ENCODE assay signal across 9 cellular contexts in the genomic region with DNA sequence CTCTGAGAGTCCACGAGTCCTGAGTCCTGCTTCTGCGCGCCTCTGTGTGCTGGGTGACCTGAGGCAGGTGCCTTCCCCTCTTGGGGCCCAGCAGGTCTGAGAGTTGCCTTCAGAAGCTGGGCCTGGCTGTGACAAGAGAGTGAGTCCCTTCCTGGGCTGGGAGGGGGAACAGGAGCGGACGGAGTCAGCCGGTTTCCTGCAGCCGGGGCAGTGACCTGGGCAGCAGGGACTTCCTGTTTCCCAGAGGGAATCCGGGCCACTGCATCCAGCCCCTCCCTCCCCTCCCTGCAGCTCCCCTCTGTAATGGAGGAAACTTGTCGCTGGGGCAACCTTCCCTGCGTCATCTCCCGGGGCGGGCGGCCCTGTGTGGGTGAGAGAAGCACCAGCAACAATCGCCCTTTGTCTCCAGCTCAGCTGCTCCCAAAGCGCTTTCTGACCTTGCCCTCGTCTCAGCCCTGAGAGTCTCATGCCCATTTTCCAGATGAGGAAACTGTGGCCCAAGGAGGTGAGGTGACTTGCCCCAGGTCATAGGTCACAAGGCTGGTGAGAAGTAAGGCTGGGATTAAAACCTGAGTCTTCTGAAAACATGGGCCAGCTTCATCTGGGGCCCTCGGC.
DNase-seq lines count a peak whose midpoint lies in the region; ATAC-seq, FAIRE-seq and TF ChIP-seq lines count a peak whose summit lies in the region.
"Had no signal": no experiment of that assay in that cellular context is flagged by ENCODE, and none has a peak within 500 bp of the region (broad histone marks: within the 10 kb centered on the region; RNA-seq: fewer than 3 reads in every experiment).

No MANE protein-coding gene starts in this region.

- in situ Hi-C loops in HepG2 (cut with HindIII; ENCODE audit: extremely low pct_ligation_motif_present, low pct_unique_long_range_greater_than_20kb), result no loop called here

- ATAC-seq in HepG2 (peak; percentile 90), GM18870 (IDR thresholded peaks at IDR 0.05; ENCODE audit: unreplicated experiment) (no peak), GM19324 (IDR thresholded peaks at IDR 0.05; ENCODE audit: low FRiP score, unreplicated experiment) (no peak), HG03439 (IDR thresholded peaks at IDR 0.05; ENCODE audit: unreplicated experiment) (no peak)

- TF ChIP-seq RAD21 in HepG2 (CRISPR knock-in tag; IDR thresholded peaks at IDR 0.05), result no peak

- H3K36me3 ChIP-seq in colonic mucosa, result no peaks in the 10 kb centered on the region
- no peaks in the 10 kb centered on the region for H3K36me3 ChIP-seq in HepG2 (replicated peaks in 1 of 2; ENCODE audit: control insufficient read depth in 1 of 2, insufficient read depth in 2 of 2, low read length in 2 of 2)
- no peaks in the 10 kb centered on the region for H3K36me3 ChIP-seq in subcutaneous abdominal adipose tissue (ENCODE audit: control insufficient read depth in 5 of 5, insufficient read depth in 5 of 5, low read length in 5 of 5)

- no peak overlapping the region for H3K27ac Mint-ChIP-seq in activated naive CD4-positive, alpha-beta T cell treated with anti-CD3 and anti-CD28 coated beads for 36 hours

- H3K9ac ChIP-seq in colonic mucosa (ENCODE audit: low read depth in 2 of 2, low read length in 2 of 2) (peak overlapping the region in 1 of 2 donors; percentile 48), HepG2 (ENCODE audit: insufficient read depth, low read depth, low read length) (peak overlapping the region; percentile 68), subcutaneous abdominal adipose tissue (ENCODE audit: low read length in 5 of 5) (peak overlapping the region in 2 of 5 donors; percentile 41 to 48)

- intact Hi-C loops in colonic mucosa (cut with DNase I) (no loop called here), HepG2 (cut with micrococcal nuclease; ENCODE audit: unreplicated experiment) (no loop called here)
- intact Hi-C loops in activated naive CD4-positive, alpha-beta T cell treated with anti-CD3 and anti-CD28 coated beads for 36 hours (cut with micrococcal nuclease), result no loop called here

- H3K27me3 Mint-ChIP-seq in activated naive CD4-positive, alpha-beta T cell treated with anti-CD3 and anti-CD28 coated beads for 36 hours (ENCODE audit: low read depth), result peaks cover 46% of the 10 kb centered on the region

- peak overlapping the region; percentile 86 for H2AFZ ChIP-seq in HepG2 (ENCODE audit: low read length)

- H3K9me3 ChIP-seq in colonic mucosa (no peaks in the 10 kb centered on the region), HepG2 (ENCODE audit: low read length) (no peaks in the 10 kb centered on the region), subcutaneous abdominal adipose tissue (ENCODE audit: control insufficient read depth in 5 of 5, low read length in 5 of 5) (no peaks in the 10 kb centered on the region)

- H3K27ac ChIP-seq in colonic mucosa (no peak overlapping the region), HepG2 (ENCODE audit: extremely low read length, insufficient read depth, low read length) (peak overlapping the region; percentile 40), subcutaneous abdominal adipose tissue (ENCODE audit: low read depth, low read length) (peak overlapping the region; percentile 81)

- no peaks in the 10 kb centered on the region for H4K20me1 ChIP-seq in HepG2 (ENCODE audit: insufficient read depth, low read length)

- H3K27me3 ChIP-seq in colonic mucosa, result no peaks in the 10 kb centered on the region
- peaks cover 0 to 18% of the 10 kb centered on the region in 2 experiments; a peak in 1 of 5 replicates for H3K27me3 ChIP-seq in HepG2 (ENCODE audit: control insufficient read depth in 1 of 2, insufficient read depth in 2 of 2, low read length in 2 of 2)
- peaks cover 0 to 3% (median 0%) of the 10 kb centered on the region in 5 donors for H3K27me3 ChIP-seq in subcutaneous abdominal adipose tissue (ENCODE audit: control insufficient read depth in 5 of 5, insufficient read depth in 4 of 5, low read length in 5 of 5)

- H3K4me1 ChIP-seq in colonic mucosa (no peaks in the 10 kb centered on the region), HepG2 (ENCODE audit: insufficient read depth, low read length) (peaks cover 31% of the 10 kb centered on the region), subcutaneous abdominal adipose tissue (ENCODE audit: control insufficient read depth in 5 of 5, insufficient read depth in 5 of 5, low read length in 5 of 5) (peaks cover 14 to 57% (median 34%) of the 10 kb centered on the region in 5 donors)

- DNase-seq in NCI-H1436 treated with DMSO at 0.1 percent for 48 hours (lab: John Stamatoyannopoulos, UW) (peak; percentile 57), colonic mucosa (peak; percentile 81), HepG2 (ENCODE audit: low spot score) (peak; percentile 90)
- DNase-seq in activated naive CD4-positive, alpha-beta T cell treated with anti-CD3 and anti-CD28 coated beads for 36 hours, result no peak
- DNase-seq: activated gamma-delta T cell treated with Interleukin-2 at 50 U/mL for 16 hours had no signal

- H3K4me2 ChIP-seq in HepG2 (ENCODE audit: low read depth, low read length), result peak overlapping the region; percentile 96

- POLR2A ChIA-PET in HepG2 (lab: Yijun Ruan, JAX), result interaction anchor here (0.7 to 1.2 kb wide), 2 partner anchors 45 to 66 kb away, joined by 3 to 4 read pairs; no protein-coding TSS in a partner anchor

- no peaks in the 10 kb centered on the region for H3K36me3 Mint-ChIP-seq in activated naive CD4-positive, alpha-beta T cell treated with anti-CD3 and anti-CD28 coated beads for 36 hours (ENCODE audit: low read depth)

- BruUV-seq in HepG2 (replicated peaks; lab: Mats Ljungman, UMichigan), result no TSS peak

- no peak overlapping the region for H3K4me3 Mint-ChIP-seq in activated naive CD4-positive, alpha-beta T cell treated with anti-CD3 and anti-CD28 coated beads for 36 hours

- H3K4me1 Mint-ChIP-seq in activated naive CD4-positive, alpha-beta T cell treated with anti-CD3 and anti-CD28 coated beads for 36 hours (ENCODE audit: low read depth), result no peaks in the 10 kb centered on the region

- FAIRE-seq in HepG2 (lab: Jason Lieb, UNC), result peak; percentile 77

- peak in 1 of 2 experiments; percentile 59; a peak in 1 of 4 replicates for TF ChIP-seq POLR2A in HepG2 (IDR thresholded peaks at IDR 0.05; ENCODE audit: insufficient read depth in 1 of 2, low read depth in 2 of 2, low read length in 2 of 2)

- TF ChIP-seq CTCF in colonic mucosa (IDR thresholded peaks at IDR 0.05) (no peak), HepG2 (CRISPR knock-in tag; IDR thresholded peaks at IDR 0.05) (0 out of 2 replicates have a peak, but pooled peaks have one; percentile 26)

- H3K4me3 ChIP-seq in colonic mucosa (no peak overlapping the region), HepG2 (replicated peaks in 1 of 3; ENCODE audit: insufficient read depth in 1 of 3, low read depth in 2 of 3, low read length in 3 of 3) (peak overlapping the region; percentile 48 to 68 (median 52); a peak in 5 of 6 replicates), subcutaneous abdominal adipose tissue (ENCODE audit: low read depth in 1 of 5, low read length in 5 of 5) (no peak overlapping the region)

- CTCF ChIA-PET in HepG2 (lab: Yijun Ruan, JAX; ENCODE audit: low intra/inter-chr PET ratio, low total read pairs), result no interaction called here
- CTCF ChIA-PET in activated naive CD4-positive, alpha-beta T cell treated with anti-CD3 and anti-CD28 coated beads for 36 hours (lab: Charles Lee), result no interaction called here

- TF ChIP-seq EP300 in HepG2 (IDR thresholded peaks at IDR 0.05; ENCODE audit: low read depth in 2 of 2, low read length in 2 of 2) (0 out of 4 replicates have a peak, but pooled peaks of 1 of the 2 experiments have one; percentile 5), HepG2 (CRISPR knock-in tag; IDR thresholded peaks at IDR 0.05; ENCODE audit: borderline replicate concordance) (no peak)

- 16% methylated on average over 6 of the region's 17 CpGs for WGBS in HepG2 (ENCODE audit: low lambda C conversion rate)

- no peaks in the 10 kb centered on the region for H3K9me3 Mint-ChIP-seq in activated naive CD4-positive, alpha-beta T cell treated with anti-CD3 and anti-CD28 coated beads for 36 hours

- no peaks in the 10 kb centered on the region for H3K79me2 ChIP-seq in HepG2 (ENCODE audit: insufficient read depth, low read length)

TF ChIP-seq in HepG2, 621 proteins besides CTCF, POLR2A, EP300 and RAD21 (continues in another document):
- TF ChIP-seq ZNF709 (CRISPR knock-in tag; IDR thresholded peaks at IDR 0.05) (0 out of 2 replicates have a peak, but pooled peaks have one; percentile 44), JUND (CRISPR knock-in tag; IDR thresholded peaks at IDR 0.05) (no peak), CHD2 (IDR thresholded peaks at IDR 0.05; ENCODE audit: low read depth, low read length) (no peak)
- TF ChIP-seq, protein P1, sequence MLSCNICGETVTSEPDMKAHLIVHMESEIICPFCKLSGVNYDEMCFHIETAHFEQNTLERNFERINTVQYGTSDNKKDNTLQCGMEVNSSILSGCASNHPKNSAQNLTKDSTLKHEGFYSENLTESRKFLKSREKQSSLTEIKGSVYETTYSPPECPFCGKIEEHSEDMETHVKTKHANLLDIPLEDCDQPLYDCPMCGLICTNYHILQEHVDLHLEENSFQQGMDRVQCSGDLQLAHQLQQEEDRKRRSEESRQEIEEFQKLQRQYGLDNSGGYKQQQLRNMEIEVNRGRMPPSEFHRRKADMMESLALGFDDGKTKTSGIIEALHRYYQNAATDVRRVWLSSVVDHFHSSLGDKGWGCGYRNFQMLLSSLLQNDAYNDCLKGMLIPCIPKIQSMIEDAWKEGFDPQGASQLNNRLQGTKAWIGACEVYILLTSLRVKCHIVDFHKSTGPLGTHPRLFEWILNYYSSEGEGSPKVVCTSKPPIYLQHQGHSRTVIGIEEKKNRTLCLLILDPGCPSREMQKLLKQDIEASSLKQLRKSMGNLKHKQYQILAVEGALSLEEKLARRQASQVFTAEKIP (CRISPR knock-in tag; IDR thresholded peaks at IDR 0.05; ENCODE audit: borderline replicate concordance), result no peak
- TF ChIP-seq, protein P2, sequence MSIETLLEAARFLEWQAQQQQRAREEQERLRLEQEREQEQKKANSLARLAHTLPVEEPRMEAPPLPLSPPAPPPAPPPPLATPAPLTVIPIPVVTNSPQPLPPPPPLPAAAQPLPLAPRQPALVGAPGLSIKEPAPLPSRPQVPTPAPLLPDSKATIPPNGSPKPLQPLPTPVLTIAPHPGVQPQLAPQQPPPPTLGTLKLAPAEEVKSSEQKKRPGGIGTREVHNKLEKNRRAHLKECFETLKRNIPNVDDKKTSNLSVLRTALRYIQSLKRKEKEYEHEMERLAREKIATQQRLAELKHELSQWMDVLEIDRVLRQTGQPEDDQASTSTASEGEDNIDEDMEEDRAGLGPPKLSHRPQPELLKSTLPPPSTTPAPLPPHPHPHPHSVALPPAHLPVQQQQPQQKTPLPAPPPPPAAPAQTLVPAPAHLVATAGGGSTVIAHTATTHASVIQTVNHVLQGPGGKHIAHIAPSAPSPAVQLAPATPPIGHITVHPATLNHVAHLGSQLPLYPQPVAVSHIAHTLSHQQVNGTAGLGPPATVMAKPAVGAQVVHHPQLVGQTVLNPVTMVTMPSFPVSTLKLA (IDR thresholded peaks at IDR 0.05), result no peak

Comparison
In these comparisons a context has a peak if more than half of its experiments do, and no peak if none do; other contexts are left out.
1. H3K4me3 ChIP-seq: peak in HepG2 (3 of 3); none in colonic mucosa (single experiment) and subcutaneous abdominal adipose tissue (0 of 5).